ENCODE assay signal across 8 cellular contexts in genomic region chr17:44346064-44346844, GRCh38. TPM values are rescaled to one million over a fixed set of nuclear protein-coding genes. Genes with fewer than 3 reads are reported as not detected.
A peak's percentile ranks its signal among the peaks of the same experiment; 100 is the strongest.
DNase-seq lines count a peak whose midpoint lies in the region; ATAC-seq and TF ChIP-seq lines count a peak whose summit lies in the region.

No MANE protein-coding gene starts in this region.

- CTCF ChIA-PET in MCF 10A (lab: Yijun Ruan, JAX): interaction anchor here (0.7 to 3.2 kb wide), 6 partner anchors 12 to 176 kb away, joined by 3 to 20 read pairs (median 4); partner anchors contain the start of gene SLC25A39

- peaks cover 14% of the 10 kb centered on the region for H3K36me3 Mint-ChIP-seq in MCF 10A (ENCODE audit: insufficient read depth, unreplicated experiment)

- H3K4me1 ChIP-seq in mesodermal cell (ENCODE audit: control insufficient read depth, insufficient read depth, low read length, poor library complexity, severe bottlenecking): peaks cover 7% of the 10 kb centered on the region
- H3K4me1 ChIP-seq in uterus: no peaks in the 10 kb centered on the region

- H3K36me3 ChIP-seq in mesodermal cell (ENCODE audit: control insufficient read depth, insufficient read depth, low read length): peaks cover 14% of the 10 kb centered on the region
- no peaks in the 10 kb centered on the region for H3K36me3 ChIP-seq in uterus

- H3K4me1 Mint-ChIP-seq in MCF 10A (ENCODE audit: insufficient read depth, unreplicated experiment): peaks cover 12% of the 10 kb centered on the region

- WGBS in mesodermal cell (ENCODE audit: insufficient coverage in 2 of 2), 2 experiments: 80 to 87% methylated on average over 10 to 12 of the region's 13 CpGs

- no peak for TF ChIP-seq POLR2A in uterus (IDR thresholded peaks at IDR 0.05)

- H3K9me3 Mint-ChIP-seq in MCF 10A (ENCODE audit: unreplicated experiment): no peaks in the 10 kb centered on the region

- no peaks in the 10 kb centered on the region for H3K27me3 ChIP-seq in uterus

- no peak overlapping the region for H3K27ac ChIP-seq in mesodermal cell (ENCODE audit: low read depth, low read length, severe bottlenecking)
- peak overlapping the region; percentile 81 to 91 for H3K27ac ChIP-seq in uterus

- H3K4me3 ChIP-seq in mesodermal cell (ENCODE audit: extremely low read depth, insufficient read depth, low read length, poor library complexity, severe bottlenecking) (peak overlapping the region; percentile 91), uterus (peak overlapping the region in 1 of 2 donors; percentile 75)

- H3K27me3 Mint-ChIP-seq in MCF 10A (ENCODE audit: insufficient read depth, unreplicated experiment): no peaks in the 10 kb centered on the region

- intact Hi-C loops in Right ventricle myocardium inferior (cut with DNase I) (no loop called here), left cardiac atrium (cut with DNase I) (no loop called here), MCF 10A (cut with micrococcal nuclease) (no loop called here), uterus (cut with DNase I; ENCODE audit: low total_unique reads) (no loop called here)

- peak overlapping the region; percentile 82 for H3K4me3 Mint-ChIP-seq in MCF 10A (ENCODE audit: unreplicated experiment)

- BruUV-seq in MCF 10A (replicated peaks; lab: Mats Ljungman, UMichigan): no TSS peak

- peak overlapping the region; percentile 94 for H3K27ac Mint-ChIP-seq in MCF 10A (ENCODE audit: low read depth, unreplicated experiment)

- DNase-seq in Right ventricle myocardium inferior (ENCODE audit: missing footprints): peak; percentile 34
- DNase-seq in left cardiac atrium: no peak
- no peak for DNase-seq in MCF 10A (ENCODE audit: unreplicated experiment)
- DNase-seq in uterus: no peak
- no peak for DNase-seq in ureter (ENCODE audit: low spot score)
- no peak for DNase-seq in DMS153 treated with DMSO at 0.1 percent for 48 hours (lab: John Stamatoyannopoulos, UW; ENCODE audit: unreplicated experiment)

- H3K9me3 ChIP-seq in mesodermal cell (ENCODE audit: control insufficient read depth, low read length): no peaks in the 10 kb centered on the region
- no peaks in the 10 kb centered on the region for H3K9me3 ChIP-seq in uterus

- ATAC-seq in Right ventricle myocardium inferior (no peak), left cardiac atrium (no peak), GM21737 (IDR thresholded peaks at IDR 0.05; ENCODE audit: unreplicated experiment) (no peak)

- TF ChIP-seq CTCF in MCF 10A (IDR thresholded peaks at IDR 0.05; ENCODE audit: unreplicated experiment): no peak
- no peak for TF ChIP-seq CTCF in uterus (IDR thresholded peaks at IDR 0.05)

- POLR2A ChIA-PET in MCF 10A (lab: Yijun Ruan, JAX): interaction anchor here (0.6 to 3.2 kb wide), 10 partner anchors 10 to 1311 kb away, joined by 3 to 40 read pairs (median 6); partner anchors contain the start of genes SLC25A39, TMUB2 and UBTF

RNA-seq across cellular contexts. Expression of gene GRN, which starts 1.2 kb away (rescaled TPM):
- total RNA-seq in Right ventricle myocardium inferior (150 TPM), left cardiac atrium (100 to 1,000 TPM; 190 to 206 TPM), MCF 10A (2022) (143 and 144 TPM in 2 replicates), uterus (100 to 1,000 TPM; 101 to 178 (median 120) TPM), ureter (341 TPM)
- 226 TPM for polyA plus RNA-seq in mesodermal cell (2013, experiment 1 of 2)
- 189 TPM for polyA plus RNA-seq in mesodermal cell (2013, experiment 2 of 2)

RNA-seq across cellular contexts. Expression of gene FAM171A2, which starts 17.4 kb away (rescaled TPM):
- 0.70 TPM for total RNA-seq in Right ventricle myocardium inferior
- 1 to 10 TPM; 1.2 to 2.4 TPM for total RNA-seq in left cardiac atrium
- total RNA-seq in MCF 10A (2022): 0.30 TPM in 1 of 2 replicates, not detected in the other
- polyA plus RNA-seq in mesodermal cell (2013, experiment 1 of 2): 29.0 TPM
- polyA plus RNA-seq in mesodermal cell (2013, experiment 2 of 2): 23.7 TPM
- total RNA-seq in uterus: 10 to 100 TPM in 3 of 4 donors, under 1 TPM in 1; 0.77 to 32.1 (median 14.2) TPM
- 0.78 TPM for total RNA-seq in ureter

RNA-seq across cellular contexts. Expression of gene SLC25A39, which starts 21.6 kb away (rescaled TPM):
- total RNA-seq in Right ventricle myocardium inferior: 50.6 TPM
- total RNA-seq in left cardiac atrium: 10 to 100 TPM; 60.9 to 62.5 TPM
- 157 and 169 TPM in 2 replicates for total RNA-seq in MCF 10A (2022)
- polyA plus RNA-seq in mesodermal cell (2013, experiment 1 of 2): 91.8 TPM
- 80.3 TPM for polyA plus RNA-seq in mesodermal cell (2013, experiment 2 of 2)
- 10 to 100 TPM; 41.9 to 77.6 (median 50.7) TPM for total RNA-seq in uterus
- total RNA-seq in ureter: 135 TPM

RNA-seq across cellular contexts. Expression of gene RUNDC3A, which starts 37.9 kb away (rescaled TPM):
- total RNA-seq in Right ventricle myocardium inferior (0.49 TPM), left cardiac atrium (1 to 10 TPM in 1 of 2 donors, under 1 TPM in 1; 0.85 to 1.0 TPM), MCF 10A (2022) (0.28 and 1.0 TPM in 2 replicates), uterus (under 1 TPM in 1 of 4 donors, not detected in 3; 0.69 TPM), ureter (1.3 TPM)
- 3.8 TPM for polyA plus RNA-seq in mesodermal cell (2013, experiment 1 of 2)
- polyA plus RNA-seq in mesodermal cell (2013, experiment 2 of 2): 2.3 TPM

RNA-seq across cellular contexts. Expression of gene ITGA2B, which starts 43.2 kb away (rescaled TPM):
- total RNA-seq in Right ventricle myocardium inferior: 0.78 TPM
- total RNA-seq in left cardiac atrium: 1 to 10 TPM; 2.4 to 2.7 TPM
- 0.12 and 0.52 TPM in 2 replicates for total RNA-seq in MCF 10A (2022)
- 7.7 TPM for polyA plus RNA-seq in mesodermal cell (2013, experiment 1 of 2)
- 5.1 TPM for polyA plus RNA-seq in mesodermal cell (2013, experiment 2 of 2)
- total RNA-seq in uterus: 1 to 10 TPM in 2 of 4 donors, not detected in 2; 7.4 to 7.7 TPM
- 1.1 TPM for total RNA-seq in ureter
